Comparison of ENCODE assay signal across 8 cellular contexts in genomic region chr9:134434896-134435506, GRCh38.
DNase-seq lines count a peak whose midpoint lies in the region; ATAC-seq and TF ChIP-seq lines count a peak whose summit lies in the region.

No MANE protein-coding gene starts in this region.

- no peaks in the 10 kb centered on the region for H3K36me3 Mint-ChIP-seq in activated CD8-positive, alpha-beta memory T cell treated with anti-CD3 and anti-CD28 coated beads, Interleukin-2, amount 10 ng/mL, durations not matched to agents 7 days and 5 days
- H3K36me3 Mint-ChIP-seq in activated CD4-positive, alpha-beta T cell treated with anti-CD3 and anti-CD28 coated beads, Interleukin-2, amount 10 ng/mL, durations not matched to agents 7 days and 5 days (ENCODE audit: low read depth) = no peaks in the 10 kb centered on the region

- peak; percentile 74 for DNase-seq in HT-29 (ENCODE audit: low spot score)
- peak; percentile 19 for DNase-seq in SK-MEL-5 (ENCODE audit: low read depth, low spot score)
- peak; percentile 97 for DNase-seq in fibroblast of the conjunctiva (ENCODE audit: low read depth)
- peak; percentile 96 for DNase-seq in occipital lobe (lab: John Stamatoyannopoulos, UW)
- DNase-seq in activated CD8-positive, alpha-beta memory T cell treated with anti-CD3 and anti-CD28 coated beads, Interleukin-2, amount 10 ng/mL, durations not matched to agents 7 days and 5 days = no peak
- no peak for DNase-seq in activated CD4-positive, alpha-beta T cell treated with anti-CD3 and anti-CD28 coated beads, Interleukin-2, amount 10 ng/mL, durations not matched to agents 7 days and 5 days
- DNase-seq in GM10266 (ENCODE audit: extremely low spot score) = no peak

- no peaks in the 10 kb centered on the region for H3K4me1 Mint-ChIP-seq in activated CD8-positive, alpha-beta memory T cell treated with anti-CD3 and anti-CD28 coated beads, Interleukin-2, amount 10 ng/mL, durations not matched to agents 7 days and 5 days
- no peaks in the 10 kb centered on the region for H3K4me1 Mint-ChIP-seq in activated CD4-positive, alpha-beta T cell treated with anti-CD3 and anti-CD28 coated beads, Interleukin-2, amount 10 ng/mL, durations not matched to agents 7 days and 5 days

- peaks cover 4% of the 10 kb centered on the region for H3K27me3 Mint-ChIP-seq in activated CD8-positive, alpha-beta memory T cell treated with anti-CD3 and anti-CD28 coated beads, Interleukin-2, amount 10 ng/mL, durations not matched to agents 7 days and 5 days
- no peaks in the 10 kb centered on the region for H3K27me3 Mint-ChIP-seq in activated CD4-positive, alpha-beta T cell treated with anti-CD3 and anti-CD28 coated beads, Interleukin-2, amount 10 ng/mL, durations not matched to agents 7 days and 5 days

- TF ChIP-seq CTCF in GM10266 (IDR thresholded peaks at IDR 0.05; ENCODE audit: control insufficient read depth, insufficient read depth, low read depth, missing control alignments) = no peak

- no peak overlapping the region for H3K27ac Mint-ChIP-seq in activated CD8-positive, alpha-beta memory T cell treated with anti-CD3 and anti-CD28 coated beads, Interleukin-2, amount 10 ng/mL, durations not matched to agents 7 days and 5 days
- H3K27ac Mint-ChIP-seq in activated CD4-positive, alpha-beta T cell treated with anti-CD3 and anti-CD28 coated beads, Interleukin-2, amount 10 ng/mL, durations not matched to agents 7 days and 5 days = no peak overlapping the region

- ATAC-seq in activated CD8-positive, alpha-beta memory T cell treated with anti-CD3 and anti-CD28 coated beads, Interleukin-2, amount 10 ng/mL, durations not matched to agents 7 days and 5 days = no peak
- ATAC-seq in HG03280 (IDR thresholded peaks at IDR 0.05; ENCODE audit: unreplicated experiment) = no peak

- H3K9me3 Mint-ChIP-seq in activated CD8-positive, alpha-beta memory T cell treated with anti-CD3 and anti-CD28 coated beads, Interleukin-2, amount 10 ng/mL, durations not matched to agents 7 days and 5 days (ENCODE audit: low read depth) = no peaks in the 10 kb centered on the region
- H3K9me3 Mint-ChIP-seq in activated CD4-positive, alpha-beta T cell treated with anti-CD3 and anti-CD28 coated beads, Interleukin-2, amount 10 ng/mL, durations not matched to agents 7 days and 5 days = no peaks in the 10 kb centered on the region

- in situ Hi-C loops in SK-MEL-5 (cut with HindIII; ENCODE audit: low pct_unique_long_range_greater_than_20kb, low sequenced_read_pairs) = no loop called here

- no peak overlapping the region for H3K4me3 Mint-ChIP-seq in activated CD8-positive, alpha-beta memory T cell treated with anti-CD3 and anti-CD28 coated beads, Interleukin-2, amount 10 ng/mL, durations not matched to agents 7 days and 5 days
- no peak overlapping the region for H3K4me3 Mint-ChIP-seq in activated CD4-positive, alpha-beta T cell treated with anti-CD3 and anti-CD28 coated beads, Interleukin-2, amount 10 ng/mL, durations not matched to agents 7 days and 5 days

- POLR2A ChIA-PET in activated CD4-positive, alpha-beta T cell treated with anti-CD3 and anti-CD28 coated beads, Interleukin-2, amount 10 ng/mL, durations not matched to agents 7 days and 5 days (lab: Charles Lee) = no interaction called here

- CTCF ChIA-PET in activated CD8-positive, alpha-beta memory T cell treated with anti-CD3 and anti-CD28 coated beads, Interleukin-2, amount 10 ng/mL, durations not matched to agents 7 days and 5 days (lab: Charles Lee) = interaction anchor here (1.0 kb wide), 2 partner anchors 8 to 161 kb away, joined by 3 read pairs; no protein-coding TSS in a partner anchor
- CTCF ChIA-PET in activated CD4-positive, alpha-beta T cell treated with anti-CD3 and anti-CD28 coated beads, Interleukin-2, amount 10 ng/mL, durations not matched to agents 7 days and 5 days (lab: Charles Lee) = interaction anchor here (2.0 kb wide), 1 partner anchor 24 kb away, joined by 6 read pairs; no protein-coding TSS in a partner anchor

Comparison
In these comparisons a context has a peak if more than half of its experiments do, and no peak if none do; other contexts are left out.
1. DNase-seq: peak in HT-29 (single experiment), SK-MEL-5 (single experiment), fibroblast of the conjunctiva (single experiment) and occipital lobe (single experiment); none in activated CD8-positive, alpha-beta memory T cell treated with anti-CD3 and anti-CD28 coated beads, Interleukin-2, amount 10 ng/mL, durations not matched to agents 7 days and 5 days (single experiment), activated CD4-positive, alpha-beta T cell treated with anti-CD3 and anti-CD28 coated beads, Interleukin-2, amount 10 ng/mL, durations not matched to agents 7 days and 5 days (single experiment) and GM10266 (single experiment).